ENCODE assay signal across 1 cellular context in genomic region chr16:22014271-22014873, GRCh38.
A peak's percentile ranks its signal among the peaks of the same experiment; 100 is the strongest.
TF ChIP-seq lines count a peak whose summit lies in the region.

No MANE protein-coding gene starts in this region.

TF ChIP-seq in HepG2, 621 proteins besides CTCF, POLR2A, EP300 and RAD21 (continued from another document):
- TF ChIP-seq MLX (CRISPR knock-in tag; IDR thresholded peaks at IDR 0.05) (no peak), ZNF790 (CRISPR knock-in tag; IDR thresholded peaks at IDR 0.05; ENCODE audit: borderline replicate concordance) (no peak), CEBPB (IDR thresholded peaks at IDR 0.05; ENCODE audit: borderline replicate concordance, low read depth, low read length) (peak; percentile 64; the same call in 1 of the 2 replicates)
